23 cellular contexts compared by ENCODE assay signal in the genomic region with DNA sequence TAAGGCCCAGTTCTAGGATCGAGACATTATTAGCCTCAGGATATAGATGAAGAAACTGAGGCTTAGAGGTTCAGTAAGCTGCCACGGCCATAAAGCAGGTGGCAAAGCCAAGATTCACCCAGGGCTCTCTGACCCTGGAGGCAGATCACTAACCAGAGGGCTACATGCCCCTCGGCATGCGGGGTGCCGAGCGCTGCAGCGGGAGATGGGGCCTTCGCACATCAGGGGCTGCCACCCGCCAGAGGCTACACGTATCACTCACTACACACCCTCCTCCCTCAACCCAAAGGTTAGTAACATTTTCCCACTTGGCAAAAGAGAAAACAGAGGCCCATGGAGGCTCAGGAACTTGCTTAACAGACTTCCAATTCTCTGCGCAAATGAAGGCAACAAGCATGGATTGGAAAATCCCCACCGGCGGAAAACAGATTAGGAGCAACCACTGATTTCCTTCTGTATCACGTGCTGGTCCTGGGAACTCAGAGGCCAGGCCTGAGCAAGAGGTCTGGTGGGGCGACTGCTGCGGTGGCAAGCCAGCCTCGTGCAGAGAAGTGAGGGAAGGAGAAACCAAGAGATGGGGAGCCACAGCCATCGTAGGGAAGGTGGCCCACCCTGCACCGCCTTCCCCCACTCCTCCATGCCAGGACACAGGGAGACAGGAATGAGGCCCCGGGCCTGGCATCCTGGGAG. TPM values are rescaled to one million over a fixed set of nuclear protein-coding genes. Genes with fewer than 3 reads are reported as not detected.
A peak's percentile ranks its signal among the peaks of the same experiment; 100 is the strongest.
DNase-seq lines count a peak whose midpoint lies in the region; ATAC-seq and TF ChIP-seq lines count a peak whose summit lies in the region.
"Had no signal": no experiment of that assay in that cellular context is flagged by ENCODE, and none has a peak within 500 bp of the region (broad histone marks: within the 10 kb centered on the region; RNA-seq: fewer than 3 reads in every experiment).

No MANE protein-coding gene starts in this region.

- peaks cover 5 to 63% (median 21%) of the 10 kb centered on the region in 4 donors for H3K4me1 Mint-ChIP-seq in CD4-positive, CD25-positive, alpha-beta regulatory T cell
- peaks cover 35% of the 10 kb centered on the region for H3K4me1 Mint-ChIP-seq in GM23338

- H3K27me3 ChIP-seq in CD4-positive, CD25-positive, alpha-beta regulatory T cell (ENCODE audit: control insufficient read depth, insufficient read depth, low read length), result no peaks in the 10 kb centered on the region
- H3K27me3 ChIP-seq in body of pancreas, result no peaks in the 10 kb centered on the region
- no peaks in the 10 kb centered on the region for H3K27me3 ChIP-seq in hepatocyte
- H3K27me3 ChIP-seq in gastrocnemius medialis, result no peaks in the 10 kb centered on the region
- H3K27me3 ChIP-seq in GM23338 (ENCODE audit: insufficient read depth), result peaks cover 23% of the 10 kb centered on the region
- H3K27me3 ChIP-seq: vagina had no signal

- no peak for TF ChIP-seq CTCF in body of pancreas (IDR thresholded peaks at IDR 0.05)
- no peak for TF ChIP-seq CTCF in hepatocyte (IDR thresholded peaks at IDR 0.05; ENCODE audit: poor library complexity)
- no peak for TF ChIP-seq CTCF in gastrocnemius medialis (IDR thresholded peaks at IDR 0.05 in 4 of 5, conservative IDR thresholded peaks at IDR 0.05 in 1 of 5)
- no peak for TF ChIP-seq CTCF in GM23338 (conservative IDR thresholded peaks at IDR 0.05; ENCODE audit: low read depth in 2 of 2)

- no peak for TF ChIP-seq POLR2A in body of pancreas (IDR thresholded peaks at IDR 0.05)
- TF ChIP-seq POLR2A in gastrocnemius medialis (IDR thresholded peaks at IDR 0.05), result no peak

- peaks cover 14% of the 10 kb centered on the region for H3K27me3 Mint-ChIP-seq in CD4-positive, CD25-positive, alpha-beta regulatory T cell
- peaks cover 33% of the 10 kb centered on the region for H3K27me3 Mint-ChIP-seq in GM23338 (ENCODE audit: insufficient read depth, low read depth, poor library complexity)

- 93 to 94% methylated on average over 18 to 20 of the region's 20 CpGs for WGBS in body of pancreas, 2 donors
- WGBS in hepatocyte (ENCODE audit: low lambda C conversion rate, missing lambda C conversion rate), result 83% methylated on average over 20 of the region's 20 CpGs

- no peak overlapping the region for H3K27ac ChIP-seq in CD4-positive, CD25-positive, alpha-beta regulatory T cell (ENCODE audit: insufficient read depth, low read length, poor library complexity, severe bottlenecking)
- peak overlapping the region in 3 of 4 donors; percentile 59 to 75 (median 64) for H3K27ac ChIP-seq in body of pancreas
- peak overlapping the region; percentile 85 for H3K27ac ChIP-seq in hepatocyte
- H3K27ac ChIP-seq in gastrocnemius medialis, result peak overlapping the region in 3 of 4 donors; percentile 33 to 52 (median 40)
- no peak overlapping the region for H3K27ac ChIP-seq in GM23338 (ENCODE audit: low read depth)
- H3K27ac ChIP-seq: vagina had no signal

- no peaks in the 10 kb centered on the region for H3K36me3 ChIP-seq in CD4-positive, CD25-positive, alpha-beta regulatory T cell (ENCODE audit: control insufficient read depth, insufficient read depth, low read length)
- no peaks in the 10 kb centered on the region for H3K36me3 ChIP-seq in body of pancreas (replicated peaks in 1 of 2; ENCODE audit: insufficient read depth in 1 of 2, low read depth in 2 of 2)
- no peaks in the 10 kb centered on the region for H3K36me3 ChIP-seq in hepatocyte (replicated peaks; ENCODE audit: insufficient read depth, low read depth)
- no peaks in the 10 kb centered on the region for H3K36me3 ChIP-seq in gastrocnemius medialis
- no peaks in the 10 kb centered on the region for H3K36me3 ChIP-seq in GM23338 (ENCODE audit: insufficient read depth)
- H3K36me3 ChIP-seq: vagina had no signal

- intact Hi-C loops in body of pancreas (cut with DNase I), result no loop called here
- intact Hi-C loops in gastrocnemius medialis (cut with DNase I; ENCODE audit: low total_unique reads), result no loop called here

- H3K9me2 ChIP-seq in hepatocyte (replicated peaks; ENCODE audit: insufficient read depth) (no peaks in the 10 kb centered on the region), GM23338 (ENCODE audit: insufficient read depth) (no peaks in the 10 kb centered on the region)

- H3K27ac Mint-ChIP-seq in CD4-positive, CD25-positive, alpha-beta regulatory T cell, result peak overlapping the region in 2 of 3 donors; percentile 42 to 48
- no peak overlapping the region for H3K27ac Mint-ChIP-seq in GM23338
- H3K27ac Mint-ChIP-seq: activated CD4-positive, alpha-beta T cell treated with anti-CD3 and anti-CD28 coated beads, Interleukin-2, amount 10 ng/mL, durations not matched to agents 7 days and 5 days; activated naive CD4-positive, alpha-beta T cell treated with anti-CD3 and anti-CD28 coated beads, Interleukin-2, amount 10 ng/mL, durations not matched to agents 7 days and 5 days; dendritic cell treated with granulocyte-macrophage colony-stimulating factor and Interleukin-4, amounts not matched to agents 40 ng/mL and 50 ng/mL, for 4 days; nephron progenitor cell had no signal

- H3K4me3 ChIP-seq in CD4-positive, CD25-positive, alpha-beta regulatory T cell (ENCODE audit: low read depth, low read length), result no peak overlapping the region
- no peak overlapping the region for H3K4me3 ChIP-seq in body of pancreas
- H3K4me3 ChIP-seq in hepatocyte, result no peak overlapping the region
- H3K4me3 ChIP-seq in gastrocnemius medialis, result no peak overlapping the region
- H3K4me3 ChIP-seq in GM23338, result no peak overlapping the region
- H3K4me3 ChIP-seq: vagina had no signal

- H4K20me1 ChIP-seq in hepatocyte (ENCODE audit: insufficient read depth, poor library complexity, severe bottlenecking) (peaks cover 30% of the 10 kb centered on the region), GM23338 (replicated peaks; ENCODE audit: insufficient read depth) (peaks cover 28% of the 10 kb centered on the region; the same call in 1 of the 2 replicates)

- no peaks in the 10 kb centered on the region for H3K36me3 Mint-ChIP-seq in CD4-positive, CD25-positive, alpha-beta regulatory T cell
- H3K36me3 Mint-ChIP-seq in GM23338 (ENCODE audit: low read depth), result no peaks in the 10 kb centered on the region; the same call in 2 of the 3 replicates
- H3K36me3 Mint-ChIP-seq: activated naive CD4-positive, alpha-beta T cell treated with anti-CD3 and anti-CD28 coated beads, Interleukin-2, amount 10 ng/mL, durations not matched to agents 7 days and 5 days; IgD-negative memory B cell had no signal

- no peaks in the 10 kb centered on the region for H3K9me3 Mint-ChIP-seq in CD4-positive, CD25-positive, alpha-beta regulatory T cell
- H3K9me3 Mint-ChIP-seq in GM23338, result no peaks in the 10 kb centered on the region; the same call in 2 of the 3 replicates
- H3K9me3 Mint-ChIP-seq: activated CD4-positive, alpha-beta T cell treated with anti-CD3 and anti-CD28 coated beads, Interleukin-2, amount 10 ng/mL, durations not matched to agents 7 days and 5 days; activated naive CD4-positive, alpha-beta T cell treated with anti-CD3 and anti-CD28 coated beads, Interleukin-2, amount 10 ng/mL, durations not matched to agents 7 days and 5 days; dendritic cell treated with granulocyte-macrophage colony-stimulating factor and Interleukin-4, amounts not matched to agents 40 ng/mL and 50 ng/mL, for 4 days; H9; IgD-negative memory B cell; nephron progenitor cell had no signal

- H3F3A ChIP-seq in GM23338 (replicated peaks; ENCODE audit: low read depth), result no peaks in the 10 kb centered on the region

- no peak for ATAC-seq in CD4-positive, CD25-positive, alpha-beta regulatory T cell (ENCODE audit: low read depth in 2 of 2)
- ATAC-seq in body of pancreas (no peak), gastrocnemius medialis (no peak), GM23338 (no peak), HG02588 (IDR thresholded peaks at IDR 0.05; ENCODE audit: unreplicated experiment) (no peak)

- peaks cover 24% of the 10 kb centered on the region for H3K4me1 ChIP-seq in CD4-positive, CD25-positive, alpha-beta regulatory T cell (ENCODE audit: control insufficient read depth, insufficient read depth, low read length, poor library complexity, severe bottlenecking)
- H3K4me1 ChIP-seq in body of pancreas, result peaks cover 98% of the 10 kb centered on the region
- peaks cover 74% of the 10 kb centered on the region for H3K4me1 ChIP-seq in hepatocyte (ENCODE audit: insufficient read depth)
- H3K4me1 ChIP-seq in gastrocnemius medialis, result peaks cover 61 to 64% of the 10 kb centered on the region in 2 donors
- H3K4me1 ChIP-seq in GM23338 (ENCODE audit: insufficient read depth), result peaks cover 15% of the 10 kb centered on the region

- in situ Hi-C loops in gastrocnemius medialis (cut with MboI; ENCODE audit: low sequenced_read_pairs in 4 of 4), result no loop called here

- no peak overlapping the region for H2AFZ ChIP-seq in hepatocyte
- no peak overlapping the region for H2AFZ ChIP-seq in GM23338

- peak overlapping the region; percentile 91 for H3K4me2 ChIP-seq in hepatocyte
- H3K4me2 ChIP-seq in GM23338, result no peak overlapping the region

- no peaks in the 10 kb centered on the region for H3K9me3 ChIP-seq in CD4-positive, CD25-positive, alpha-beta regulatory T cell (ENCODE audit: control insufficient read depth in 2 of 2, low read length in 2 of 2)
- H3K9me3 ChIP-seq in body of pancreas (no peaks in the 10 kb centered on the region), hepatocyte (ENCODE audit: low read depth) (no peaks in the 10 kb centered on the region), gastrocnemius medialis (no peaks in the 10 kb centered on the region)
- H3K9me3 ChIP-seq: vagina had no signal

- H3K79me2 ChIP-seq in hepatocyte, result peaks cover 97% of the 10 kb centered on the region
- H3K79me2 ChIP-seq in GM23338 (replicated peaks; ENCODE audit: insufficient read depth), result peaks cover 83% of the 10 kb centered on the region

- peak overlapping the region in 1 of 4 donors; percentile 32 for H3K4me3 Mint-ChIP-seq in CD4-positive, CD25-positive, alpha-beta regulatory T cell
- no peak overlapping the region for H3K4me3 Mint-ChIP-seq in GM23338
- H3K4me3 Mint-ChIP-seq: activated CD4-positive, alpha-beta T cell treated with anti-CD3 and anti-CD28 coated beads, Interleukin-2, amount 10 ng/mL, durations not matched to agents 7 days and 5 days; activated naive CD4-positive, alpha-beta T cell treated with anti-CD3 and anti-CD28 coated beads, Interleukin-2, amount 10 ng/mL, durations not matched to agents 7 days and 5 days; dendritic cell treated with granulocyte-macrophage colony-stimulating factor and Interleukin-4, amounts not matched to agents 40 ng/mL and 50 ng/mL, for 4 days; H9; nephron progenitor cell had no signal

- no peak for DNase-seq in CD4-positive, CD25-positive, alpha-beta regulatory T cell
- no peak for DNase-seq in body of pancreas
- DNase-seq in hepatocyte (ENCODE audit: low spot score), result no peak
- no peak for DNase-seq in gastrocnemius medialis
- no peak for DNase-seq in activated effector memory CD4-positive, alpha-beta T cell treated with Interleukin-2 at 50 U/mL for 16 hours
- DNase-seq in GM23338 (ENCODE audit: low spot score), result no peak
- no peak for DNase-seq in DMS 273 treated with DMSO at 0.1 percent for 48 hours (lab: John Stamatoyannopoulos, UW)
- DNase-seq: activated CD4-positive, alpha-beta T cell treated with anti-CD3 and anti-CD28 coated beads, Interleukin-2, amount 10 ng/mL, durations not matched to agents 7 days and 5 days; activated naive CD4-positive, alpha-beta T cell treated with anti-CD3 and anti-CD28 coated beads, Interleukin-2, amount 10 ng/mL, durations not matched to agents 7 days and 5 days; activated T-cell treated with anti-CD3 and anti-CD28 coated beads for 4 hours; COR-L47; EL; H9; islet precursor cell; mesenchymal stem cell; NCI-H1694 treated with DMSO at 0.1 percent for 48 hours; NCI-H2227 treated with DMSO at 0.1 percent for 48 hours; nephron progenitor cell; stimulated activated naive CD4-positive, alpha-beta T cell treated with Interleukin-2 at 50 U/mL for 16 hours had no signal

RNA-seq across cellular contexts. Expression of a gene that starts 6.0 kb away (rescaled TPM):
- total RNA-seq in CD4-positive, CD25-positive, alpha-beta regulatory T cell, result 6.3 TPM
- polyA plus RNA-seq in CD4-positive, CD25-positive, alpha-beta regulatory T cell, result 1 to 10 TPM in 1 of 4 donors, under 1 TPM in 3; 0.62 to 2.4 (median 0.84) TPM
- total RNA-seq in body of pancreas, result 10 to 100 TPM in 1 of 2 donors, 1 to 10 TPM in 1; 8.9 to 10.1 TPM
- 32.8 and 37.8 TPM in 2 replicates for total RNA-seq in hepatocyte
- polyA plus RNA-seq in hepatocyte, result 33.8 and 47.2 TPM in 2 replicates
- total RNA-seq in gastrocnemius medialis, result 10 to 100 TPM in 3 of 4 donors, 1 to 10 TPM in 1; 7.9 to 32.8 (median 15.4) TPM
- 24.9 and 26.8 TPM in 2 replicates for total RNA-seq in GM23338 (2014; rRNA removed; shearing (Covaris generic))
- polyA plus RNA-seq in GM23338 (2016; fragmentation: Nextera tagmentation; extraction: Ambion mirVana), result 4.5 and 6.5 TPM in 2 replicates

RNA-seq across cellular contexts. Expression of a gene that starts 46.9 kb away (rescaled TPM):
- not detected for total RNA-seq in CD4-positive, CD25-positive, alpha-beta regulatory T cell
- polyA plus RNA-seq in CD4-positive, CD25-positive, alpha-beta regulatory T cell, result under 1 TPM in 1 of 4 donors, not detected in 3; 0.23 TPM
- total RNA-seq in body of pancreas, result under 1 TPM; under 0.01 to 0.26 TPM
- total RNA-seq in hepatocyte, result 0.64 and 0.83 TPM in 2 replicates
- polyA plus RNA-seq in hepatocyte, result 0.88 and 1.4 TPM in 2 replicates
- under 1 TPM; 0.07 to 0.82 (median 0.14) TPM for total RNA-seq in gastrocnemius medialis
- total RNA-seq in GM23338 (2014; rRNA removed; shearing (Covaris generic)), result 1.6 and 2.0 TPM in 2 replicates
- polyA plus RNA-seq in GM23338 (2016; fragmentation: Nextera tagmentation; extraction: Ambion mirVana), result 1.9 TPM in 2 replicates

Comparison
In these comparisons a context has a peak if more than half of its experiments do, and no peak if none do; other contexts are left out.
1. H3K27ac ChIP-seq: peak in body of pancreas (3 of 4), hepatocyte (single experiment) and gastrocnemius medialis (3 of 4); none in CD4-positive, CD25-positive, alpha-beta regulatory T cell (single experiment) and GM23338 (single experiment).